Comparison of ENCODE assay signal across 8 cellular contexts in the genomic region with DNA sequence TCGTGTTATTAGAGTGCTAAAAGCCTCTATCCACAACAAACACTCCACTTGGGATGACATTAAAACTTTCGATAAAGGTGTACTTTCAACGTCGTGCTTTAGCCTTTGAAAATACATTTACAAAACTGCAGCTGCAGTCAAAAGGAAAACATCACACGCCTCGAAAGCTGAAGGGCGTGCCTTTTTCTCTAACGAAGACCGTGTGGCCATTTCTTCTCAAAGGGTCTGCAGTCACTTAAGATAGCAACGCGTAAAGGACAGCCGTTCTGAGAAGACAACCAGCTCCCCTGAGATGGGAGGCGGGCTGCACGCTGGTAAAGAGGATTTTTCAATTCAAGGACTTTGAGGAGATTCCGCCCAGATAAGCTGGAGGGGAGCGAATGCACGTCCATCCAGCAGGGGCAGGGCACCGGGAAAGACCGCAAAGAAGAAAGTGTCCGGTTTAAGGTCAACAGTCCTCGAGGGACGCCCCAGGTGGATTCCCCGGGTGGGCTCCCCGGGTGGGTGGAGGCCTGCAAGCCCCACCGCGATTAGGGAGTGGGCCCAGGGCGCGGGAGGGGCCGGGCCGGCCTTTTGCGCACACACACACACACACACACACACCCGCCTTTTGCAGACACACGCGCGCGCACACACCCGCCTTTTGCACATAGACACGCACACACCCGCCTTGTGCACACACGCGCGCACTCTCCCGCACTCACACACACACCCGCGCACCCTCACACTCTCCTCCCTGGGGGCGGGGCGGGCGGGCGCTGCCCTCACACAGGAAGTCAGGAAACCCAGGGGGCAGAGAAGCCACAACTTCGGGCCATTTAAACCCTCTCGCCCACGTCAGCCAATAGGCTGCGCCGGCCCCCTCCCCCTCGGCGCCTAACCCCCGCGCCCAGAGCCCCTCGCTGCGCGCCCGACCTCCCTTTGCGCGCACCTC. TPM values are rescaled to one million over a fixed set of nuclear protein-coding genes. Genes with fewer than 3 reads are reported as not detected.
DNase-seq lines count a peak whose midpoint lies in the region; ATAC-seq, FAIRE-seq and TF ChIP-seq lines count a peak whose summit lies in the region.

No MANE protein-coding gene starts in this region.

- H3K27ac ChIP-seq in RWPE1 (peak overlapping the region; percentile 89), upper lobe of right lung (peak overlapping the region; percentile 91)

- H3K4me1 ChIP-seq in upper lobe of right lung, result peaks cover 41% of the 10 kb centered on the region

- CTCF ChIA-PET in RWPE1 (lab: Yijun Ruan, JAX), result interaction anchor here (0.6 to 1.2 kb wide), 2 partner anchors 65 to 133 kb away, joined by 4 read pairs; no protein-coding TSS in a partner anchor

- H3K27me3 Mint-ChIP-seq in neural crest cell (ENCODE audit: low read depth), result no peaks in the 10 kb centered on the region

- H3K9me3 Mint-ChIP-seq in neural crest cell, result no peaks in the 10 kb centered on the region

- POLR2A ChIA-PET in RWPE1 (lab: Yijun Ruan, JAX; ENCODE audit: low non-redundant PET), result interaction anchor here (0.6 kb wide), 2 partner anchors 26 to 36 kb away, joined by 3 to 4 read pairs; no protein-coding TSS in a partner anchor

- H3K27ac Mint-ChIP-seq in neural crest cell (ENCODE audit: unreplicated experiment), result peak overlapping the region; percentile 78

- ATAC-seq in upper lobe of right lung, result peak; percentile 53

- intact Hi-C loops in upper lobe of right lung (cut with DNase I), result no loop called here

- peak; percentile 58 for DNase-seq in COLO668 (lab: John Stamatoyannopoulos, UW; ENCODE audit: unreplicated experiment)
- DNase-seq in GM20000 (ENCODE audit: low spot score), result peak; percentile 75
- peak; percentile 14 for DNase-seq in HS-27A (ENCODE audit: low read depth)
- no peak for DNase-seq in RWPE1 (ENCODE audit: low spot score)
- peak; percentile 50 for DNase-seq in activated naive CD4-positive, alpha-beta T cell treated with Interleukin-2 at 50 U/mL for 16 hours
- peak; percentile 39 to 59 for DNase-seq in frontal cortex (ENCODE audit: low spot score in 2 of 2)
- peak; percentile 33 for DNase-seq in neural crest cell (ENCODE audit: low read depth, low spot score)
- peak; percentile 81 for DNase-seq in upper lobe of right lung

- H3K36me3 ChIP-seq in upper lobe of right lung, result no peaks in the 10 kb centered on the region

- no peaks in the 10 kb centered on the region for H3K9me3 ChIP-seq in upper lobe of right lung

- TF ChIP-seq CTCF in GM20000 (IDR thresholded peaks at IDR 0.05; ENCODE audit: extremely low read depth, missing control alignments), result no peak
- TF ChIP-seq CTCF in RWPE1 (conservative IDR thresholded peaks at IDR 0.05; ENCODE audit: low read depth), result peak; percentile 50
- TF ChIP-seq CTCF in neural crest cell (conservative IDR thresholded peaks at IDR 0.05), result peak; percentile 47
- TF ChIP-seq CTCF in upper lobe of right lung (IDR thresholded peaks at IDR 0.05), result peak; percentile 30

- no peaks in the 10 kb centered on the region for H3K27me3 ChIP-seq in upper lobe of right lung

- peak overlapping the region; percentile 92 for H3K4me3 Mint-ChIP-seq in neural crest cell

- H3K4me1 Mint-ChIP-seq in neural crest cell, result peaks cover 35% of the 10 kb centered on the region

- peak overlapping the region; percentile 73 for H3K4me3 ChIP-seq in upper lobe of right lung

- FAIRE-seq in frontal cortex (lab: Jason Lieb, UNC), result no peak

- H3K36me3 Mint-ChIP-seq in neural crest cell (ENCODE audit: low read depth), result peaks cover 4% of the 10 kb centered on the region

RNA-seq across cellular contexts. Expression of gene ARHGAP12, which starts 0.8 kb away (rescaled TPM):
- total RNA-seq in frontal cortex (58.7 TPM), neural crest cell (33.0 and 33.2 TPM in 2 replicates), upper lobe of right lung (27.2 TPM)
